31 cellular contexts compared by ENCODE assay signal in the genomic region with DNA sequence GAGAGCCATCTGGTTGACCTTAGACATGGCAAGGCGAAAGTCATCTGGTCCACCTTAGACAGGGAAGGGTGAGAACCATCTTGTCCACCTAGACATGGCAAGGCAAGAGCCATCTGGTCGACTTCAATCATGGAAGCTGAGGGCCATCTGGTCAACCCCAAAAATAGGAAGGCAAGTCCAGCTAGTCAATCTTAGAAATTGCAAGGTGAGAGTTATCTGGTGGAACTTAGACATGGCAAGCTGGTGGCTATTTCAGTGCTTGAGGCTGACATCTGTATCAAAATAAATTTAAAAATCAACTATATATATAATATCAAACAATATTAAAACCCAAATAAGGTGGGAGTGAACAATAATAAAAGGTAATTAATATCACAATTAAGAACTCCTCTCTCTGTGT.
"Had no signal": no experiment of that assay in that cellular context is flagged by ENCODE, and none has a peak within 500 bp of the region (broad histone marks: within the 10 kb centered on the region; RNA-seq: fewer than 3 reads in every experiment).

No MANE protein-coding gene starts in this region.

- H3K36me3 ChIP-seq: adrenal gland, brain microvascular endothelial cell, breast epithelium had no signal

- H3K27me3 ChIP-seq: adrenal gland, body of pancreas, brain microvascular endothelial cell, breast epithelium had no signal

- ATAC-seq: activated CD8-positive, alpha-beta T cell treated with anti-CD3 and anti-CD28 coated beads for 36 hours; activated naive CD4-positive, alpha-beta T cell treated with anti-CD3 and anti-CD28 coated beads, Interleukin-2, amount 50 U/mL, for 72 hours; activated T-cell treated with anti-CD3 and anti-CD28 coated beads, Interleukin-2, amount 50 U/mL, for 4 hours; activated T-cell treated with anti-CD3 and anti-CD28 coated beads, Interleukin-2, amount 50 U/mL, for 72 hours; activated T-helper 17 cell treated with anti-CD3 and anti-CD28 coated beads, Interleukin-2, amount 50 U/mL, for 72 hours; body of pancreas had no signal

- H3K27ac ChIP-seq: adrenal gland, body of pancreas, brain microvascular endothelial cell, breast epithelium, VCaP had no signal

- H3K9me3 ChIP-seq: adrenal gland, body of pancreas, breast epithelium had no signal

- H3K4me1 ChIP-seq: adrenal gland, body of pancreas, breast epithelium had no signal

- DNase-seq: activated B cell treated with CpG ODN at 0.5 μM for 24 hours; activated CD4-positive, alpha-beta memory T cell treated with anti-CD3 and anti-CD28 coated beads for 36 hours; activated CD4-positive, alpha-beta T cell treated with anti-CD3 and anti-CD28 coated beads for 4 hours; activated CD4-positive, alpha-beta T cell treated with anti-CD3 and anti-CD28 coated beads, Interleukin-2, amount 10 ng/mL, durations not matched to agents 24 days and 14 days; activated CD4-positive, alpha-beta T cell treated with anti-CD3 and anti-CD28 coated beads, Interleukin-2, amount 50 U/mL, for 1 hour; activated CD4-positive, alpha-beta T cell treated with anti-CD3 and anti-CD28 coated beads, Interleukin-2, amount 50 U/mL, for 4 hours; activated CD4-positive, CD25-positive, alpha-beta regulatory T cell treated with anti-CD3 and anti-CD28 coated beads, Interleukin-2, amount 50 U/mL, for 72 hours; activated CD8-positive, alpha-beta memory T cell treated with anti-CD3 and anti-CD28 coated beads, Interleukin-2, amount 50 U/mL, for 4 hours; activated CD8-positive, alpha-beta T cell treated with anti-CD3 and anti-CD28 coated beads for 36 hours; activated effector memory CD4-positive, alpha-beta T cell treated with anti-CD3 and anti-CD28 coated beads, Interleukin-2, amount 50 U/mL, for 16 hours; activated gamma-delta T cell treated with Interleukin-2 at 50 U/mL for 16 hours; activated naive CD4-positive, alpha-beta T cell; activated naive CD4-positive, alpha-beta T cell treated with anti-CD3 and anti-CD28 coated beads for 36 hours; activated naive CD4-positive, alpha-beta T cell treated with anti-CD3 and anti-CD28 coated beads, Interleukin-2, amount 50 U/mL, for 16 hours; activated naive CD8-positive, alpha-beta T cell treated with anti-CD3 and anti-CD28 coated beads for 36 hours; activated T-cell treated with anti-CD3 and anti-CD28 coated beads for 4 hours; activated T-cell treated with anti-CD3 and anti-CD28 coated beads, Interleukin-2, amount 50 U/mL, for 1 hour; activated T-cell treated with anti-CD3 and anti-CD28 coated beads, Interleukin-2, amount 50 U/mL, for 4 hours; activated T-cell treated with anti-CD3 and anti-CD28 coated beads, Interleukin-2, amount 50 U/mL, for 72 hours; adrenal gland; amniotic stem cell; aorta; body of pancreas; brain microvascular endothelial cell; central memory CD4-positive, alpha-beta T cell; T-helper 2 cell; T-helper 9 cell had no signal

- H3K4me3 ChIP-seq: adrenal gland, body of pancreas, breast epithelium had no signal
